In the genomic region with DNA sequence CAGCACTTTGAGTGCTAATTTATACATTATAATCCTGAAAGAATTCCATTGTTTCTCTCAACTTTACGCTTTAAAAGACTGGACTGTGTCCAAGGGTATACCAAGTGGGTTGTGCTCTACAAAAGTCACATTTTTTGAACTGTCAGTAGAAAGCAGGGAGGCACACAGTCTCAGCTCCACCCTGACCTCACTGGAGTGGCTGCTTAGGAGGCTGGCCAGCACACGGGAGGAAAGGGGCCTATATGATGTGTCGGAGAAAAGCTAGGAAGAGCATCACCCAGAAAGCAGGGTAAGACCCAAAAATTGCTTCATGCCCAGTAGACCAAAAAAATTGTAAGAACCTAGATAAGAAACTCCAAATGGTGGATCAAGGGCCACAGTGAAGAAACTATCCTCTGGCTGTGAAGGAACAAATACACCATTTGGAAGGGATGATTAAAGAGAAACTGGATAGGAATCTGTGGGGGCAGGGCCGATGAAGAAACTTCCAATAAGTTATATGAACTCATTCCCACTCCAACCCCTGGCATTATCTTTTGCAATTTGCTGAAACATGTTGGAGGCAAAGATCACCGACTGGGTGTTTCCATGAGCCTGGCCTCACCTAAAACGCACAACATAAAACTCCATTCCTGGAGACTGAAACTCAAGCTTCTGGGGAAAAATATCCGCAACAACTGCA, we compare ENCODE assay signal across 9 cellular contexts. TPM values are rescaled to one million over a fixed set of nuclear protein-coding genes. Genes with fewer than 3 reads are reported as not detected.
DNase-seq lines count a peak whose midpoint lies in the region; ATAC-seq, FAIRE-seq and TF ChIP-seq lines count a peak whose summit lies in the region.
"Had no signal": no experiment of that assay in that cellular context is flagged by ENCODE, and none has a peak within 500 bp of the region (broad histone marks: within the 10 kb centered on the region; RNA-seq: fewer than 3 reads in every experiment).

No MANE protein-coding gene starts in this region.

- dilution Hi-C loops in endothelial cell of umbilical vein (cut with MboI; ENCODE audit: extremely low pct_ligation_motif_present, low sequenced_read_pairs) = no loop called here

- H3K4me1 Mint-ChIP-seq in nephron progenitor cell = peaks cover 66% of the 10 kb centered on the region

- no peak for DNase-seq in PC-3
- DNase-seq in endothelial cell of umbilical vein (ENCODE audit: low read depth, low spot score) = peak; percentile 35
- no peak for DNase-seq in nephron progenitor cell
- no peak for DNase-seq in NCI-H1417 (lab: John Stamatoyannopoulos, UW)
- no peak for DNase-seq in SIG-M5 (lab: John Stamatoyannopoulos, UW)
- DNase-seq in DMS153 (lab: John Stamatoyannopoulos, UW) = no peak
- DNase-seq: NCI-H1092 treated with DMSO at 0.1 percent for 48 hours had no signal

- TF ChIP-seq CTCF in PC-3 (conservative IDR thresholded peaks at IDR 0.05; ENCODE audit: low read depth, low read length) (no peak), endothelial cell of umbilical vein (IDR thresholded peaks at IDR 0.05; ENCODE audit: extremely low read depth in 1 of 2, insufficient read depth in 1 of 2, low read depth in 1 of 2, low read length in 2 of 2) (no peak), nephron progenitor cell (IDR thresholded peaks at IDR 0.05) (no peak)

- no peaks in the 10 kb centered on the region for H3K9me3 Mint-ChIP-seq in nephron progenitor cell

- peaks cover 47 to 84% (median 65%) of the 10 kb centered on the region in 10 experiments for H3K4me1 ChIP-seq in BLaER1 treated with 17β-estradiol and CSF1 and Interleukin-3, amounts not matched to agents 10 nM and 100 nM
- H3K4me1 ChIP-seq in PC-3 (ENCODE audit: insufficient read depth, low read length) (peaks cover 75% of the 10 kb centered on the region), endothelial cell of umbilical vein (ENCODE audit: control insufficient read depth, extremely low read depth, insufficient read depth, low read length) (peaks cover 56% of the 10 kb centered on the region)

- no peak for TF ChIP-seq POLR2A in endothelial cell of umbilical vein (IDR thresholded peaks at IDR 0.05; ENCODE audit: low read depth, low read length)

- no peaks in the 10 kb centered on the region for H3K9me1 ChIP-seq in endothelial cell of umbilical vein (replicated peaks; ENCODE audit: control insufficient read depth, extremely low read depth, insufficient read depth, low read length)

- H3K79me2 ChIP-seq in PC-3 (ENCODE audit: low read length) (peaks cover 66% of the 10 kb centered on the region), endothelial cell of umbilical vein (ENCODE audit: control insufficient read depth, insufficient read depth, low read length) (peaks cover 56% of the 10 kb centered on the region)

- no peak overlapping the region for H3K27ac Mint-ChIP-seq in nephron progenitor cell

- H3F3A ChIP-seq in PC-3 (ENCODE audit: low read length, unreplicated experiment) = peaks cover 25% of the 10 kb centered on the region

- no peaks in the 10 kb centered on the region for H3K9me2 ChIP-seq in PC-3 (replicated peaks; ENCODE audit: low read length)

- H3K4me3 Mint-ChIP-seq in nephron progenitor cell = peak overlapping the region; percentile 93

- peaks cover 0 to 54% (median 7%) of the 10 kb centered on the region in 11 experiments; a peak in 8 of 22 replicates for H4K20me1 ChIP-seq in BLaER1 treated with 17β-estradiol and CSF1 and Interleukin-3, amounts not matched to agents 10 nM and 100 nM
- peaks cover 35% of the 10 kb centered on the region for H4K20me1 ChIP-seq in PC-3 (ENCODE audit: low read length)
- no peaks in the 10 kb centered on the region for H4K20me1 ChIP-seq in endothelial cell of umbilical vein (replicated peaks; ENCODE audit: control insufficient read depth, extremely low read depth, insufficient read depth, low read length)

- no peaks in the 10 kb centered on the region for H3K36me3 ChIP-seq in BLaER1 treated with 17β-estradiol and CSF1 and Interleukin-3, amounts not matched to agents 10 nM and 100 nM
- H3K36me3 ChIP-seq in PC-3 (ENCODE audit: low read depth, low read length) (peaks cover 18% of the 10 kb centered on the region), endothelial cell of umbilical vein (ENCODE audit: control insufficient read depth in 2 of 2, extremely low read depth in 1 of 2, insufficient read depth in 2 of 2, low read length in 2 of 2) (no peaks in the 10 kb centered on the region)

- intact Hi-C loops in PC-3 (cut with micrococcal nuclease) (loop anchor here (1.0 to 10.0 kb wide), 3 partner anchors 19 to 377 kb away; a partner anchor contains a TSS), endothelial cell of umbilical vein (cut with micrococcal nuclease) (loop anchor here (1.0 kb wide), 2 partner anchors 24 to 47 kb away; no protein-coding TSS in a partner anchor)

- peaks cover 8% of the 10 kb centered on the region for H3K27me3 Mint-ChIP-seq in nephron progenitor cell (ENCODE audit: low read depth, poor library complexity)

- POLR2A ChIA-PET in PC-3 (lab: Charles Lee; ENCODE audit: unreplicated experiment) = interaction anchor here (0.6 to 2.6 kb wide), 22 partner anchors 9 to 1549 kb away, joined by 3 to 23 read pairs (median 5); a partner anchor contains a TSS
- POLR2A ChIA-PET in endothelial cell of umbilical vein (lab: Charles Lee) = interaction anchor here (0.5 to 2.6 kb wide), 4 partner anchors 24 to 772 kb away, joined by 3 to 7 read pairs (median 6); no protein-coding TSS in a partner anchor

- CTCF ChIA-PET in PC-3 (lab: Charles Lee) (interaction anchor here (1.0 to 1.2 kb wide), 3 partner anchors 23 to 57 kb away, joined by 3 to 5 read pairs (median 4); no protein-coding TSS in a partner anchor), endothelial cell of umbilical vein (lab: Charles Lee) (interaction anchor here (0.8 to 19.6 kb wide), 9 partner anchors 10 to 203 kb away, joined by 3 to 572 read pairs (median 5); no protein-coding TSS in a partner anchor)

- H2AFZ ChIP-seq in PC-3 (ENCODE audit: low read length) (no peak overlapping the region), endothelial cell of umbilical vein (ENCODE audit: low read depth, low read length) (no peak overlapping the region)

- H3K27ac ChIP-seq in BLaER1 treated with 17β-estradiol and CSF1 and Interleukin-3, amounts not matched to agents 10 nM and 100 nM = peak overlapping the region in 5 of 11 experiments; percentile 35 to 88 (median 39); a peak in 7 of 22 replicates
- H3K27ac ChIP-seq in PC-3 (ENCODE audit: low read length) (peak overlapping the region; percentile 97), endothelial cell of umbilical vein (ENCODE audit: insufficient read depth, low read depth, low read length) (peak overlapping the region; percentile 83)

- BruUV-seq in PC-3 (replicated peaks; lab: Mats Ljungman, UMichigan) (no TSS peak), endothelial cell of umbilical vein (replicated peaks; lab: Mats Ljungman, UMichigan) (no TSS peak)

- peaks cover 0 to 15% (median 8%) of the 10 kb centered on the region in 11 experiments; a peak in 14 of 22 replicates for H3K9me3 ChIP-seq in BLaER1 treated with 17β-estradiol and CSF1 and Interleukin-3, amounts not matched to agents 10 nM and 100 nM (replicated peaks in 1 of 11)
- no peaks in the 10 kb centered on the region for H3K9me3 ChIP-seq in PC-3 (ENCODE audit: low read length)
- H3K9me3 ChIP-seq in endothelial cell of umbilical vein (replicated peaks; ENCODE audit: control insufficient read depth, insufficient read depth, low read length) = no peaks in the 10 kb centered on the region

- ATAC-seq in PC-3 (no peak), GM21576 (IDR thresholded peaks at IDR 0.05; ENCODE audit: unreplicated experiment) (no peak)

- no peaks in the 10 kb centered on the region for H3K27me3 ChIP-seq in BLaER1 treated with 17β-estradiol and CSF1 and Interleukin-3, amounts not matched to agents 10 nM and 100 nM
- H3K27me3 ChIP-seq in PC-3 (ENCODE audit: low read length) = no peaks in the 10 kb centered on the region
- H3K27me3 ChIP-seq in endothelial cell of umbilical vein (ENCODE audit: control insufficient read depth in 2 of 2, insufficient read depth in 2 of 2, low read length in 2 of 2) = no peaks in the 10 kb centered on the region

- H3K4me2 ChIP-seq in BLaER1 treated with 17β-estradiol and CSF1 and Interleukin-3, amounts not matched to agents 10 nM and 100 nM = peak overlapping the region; percentile 77 to 97 (median 84)
- H3K4me2 ChIP-seq in PC-3 (ENCODE audit: low read length) (peak overlapping the region; percentile 94), endothelial cell of umbilical vein (ENCODE audit: insufficient read depth, low read length) (peak overlapping the region; percentile 78)

- no peaks in the 10 kb centered on the region for H3K36me3 Mint-ChIP-seq in nephron progenitor cell (ENCODE audit: low read depth)

- H3K9ac ChIP-seq in BLaER1 treated with 17β-estradiol and CSF1 and Interleukin-3, amounts not matched to agents 10 nM and 100 nM = peak overlapping the region in 5 of 11 experiments; percentile 4 to 88 (median 84); a peak in 5 of 22 replicates
- peak overlapping the region; percentile 98 for H3K9ac ChIP-seq in PC-3 (ENCODE audit: low read length)
- peak overlapping the region; percentile 82 for H3K9ac ChIP-seq in endothelial cell of umbilical vein (replicated peaks; ENCODE audit: extremely low read depth, insufficient read depth, low read length)

- H3K4me3 ChIP-seq in BLaER1 treated with 17β-estradiol and CSF1 and Interleukin-3, amounts not matched to agents 10 nM and 100 nM = peak overlapping the region in 9 of 10 experiments; percentile 66 to 82 (median 73); a peak in 15 of 20 replicates
- peak overlapping the region; percentile 91 for H3K4me3 ChIP-seq in PC-3 (ENCODE audit: low read length)
- H3K4me3 ChIP-seq in endothelial cell of umbilical vein (replicated peaks in 1 of 3; ENCODE audit: insufficient read depth in 1 of 3, low read depth in 1 of 3, low read length in 3 of 3) = peak overlapping the region; percentile 22 to 70 (median 67)

- no peak for FAIRE-seq in endothelial cell of umbilical vein (lab: Jason Lieb, UNC)

RNA-seq across cellular contexts. Expression of a gene that starts 1.9 kb away (rescaled TPM):
- total RNA-seq in PC-3 (2014; rRNA removed) (349 and 400 TPM in 2 replicates), endothelial cell of umbilical vein (650 and 779 TPM in 2 replicates)
- polyA plus RNA-seq in endothelial cell of umbilical vein = 56.7 and 76.8 TPM in 2 replicates
- polyA plus RNA-seq in endothelial cell of umbilical vein (2011; cell fraction: cytosol; rRNA removed) = 211 and 231 TPM in 2 replicates
- 60.0 and 72.0 TPM in 2 replicates for polyA plus RNA-seq in endothelial cell of umbilical vein (2011; cell fraction: nucleus; rRNA removed)
- 757 and 1,016 TPM in 2 replicates for polyA plus RNA-seq in endothelial cell of umbilical vein (2012)
- polyA minus RNA-seq in endothelial cell of umbilical vein = 42.6 and 46.3 TPM in 2 replicates
- 185 TPM for polyA minus RNA-seq in endothelial cell of umbilical vein (2011; cell fraction: cytosol; rRNA and poly(A)+ RNA removed)
- 19.5 and 23.7 TPM in 2 replicates for polyA minus RNA-seq in endothelial cell of umbilical vein (2011; cell fraction: nucleus; rRNA and poly(A)+ RNA removed)

RNA-seq across cellular contexts. Expression of a gene that starts 45.0 kb away (rescaled TPM):
- 443 and 541 TPM in 2 replicates for total RNA-seq in PC-3 (2014; rRNA removed)
- 461 and 505 TPM in 2 replicates for total RNA-seq in endothelial cell of umbilical vein
- 497 and 528 TPM in 2 replicates for polyA plus RNA-seq in endothelial cell of umbilical vein
- 799 and 821 TPM in 2 replicates for polyA plus RNA-seq in endothelial cell of umbilical vein (2011; cell fraction: cytosol; rRNA removed)
- 130 and 166 TPM in 2 replicates for polyA plus RNA-seq in endothelial cell of umbilical vein (2011; cell fraction: nucleus; rRNA removed)
- polyA plus RNA-seq in endothelial cell of umbilical vein (2012) = 960 and 1,130 TPM in 2 replicates
- 406 and 450 TPM in 2 replicates for polyA minus RNA-seq in endothelial cell of umbilical vein
- polyA minus RNA-seq in endothelial cell of umbilical vein (2011; cell fraction: cytosol; rRNA and poly(A)+ RNA removed) = 591 TPM
- polyA minus RNA-seq in endothelial cell of umbilical vein (2011; cell fraction: nucleus; rRNA and poly(A)+ RNA removed) = 70.9 and 71.2 TPM in 2 replicates
